ENCODE assay signal across 8 cellular contexts in the genomic region with DNA sequence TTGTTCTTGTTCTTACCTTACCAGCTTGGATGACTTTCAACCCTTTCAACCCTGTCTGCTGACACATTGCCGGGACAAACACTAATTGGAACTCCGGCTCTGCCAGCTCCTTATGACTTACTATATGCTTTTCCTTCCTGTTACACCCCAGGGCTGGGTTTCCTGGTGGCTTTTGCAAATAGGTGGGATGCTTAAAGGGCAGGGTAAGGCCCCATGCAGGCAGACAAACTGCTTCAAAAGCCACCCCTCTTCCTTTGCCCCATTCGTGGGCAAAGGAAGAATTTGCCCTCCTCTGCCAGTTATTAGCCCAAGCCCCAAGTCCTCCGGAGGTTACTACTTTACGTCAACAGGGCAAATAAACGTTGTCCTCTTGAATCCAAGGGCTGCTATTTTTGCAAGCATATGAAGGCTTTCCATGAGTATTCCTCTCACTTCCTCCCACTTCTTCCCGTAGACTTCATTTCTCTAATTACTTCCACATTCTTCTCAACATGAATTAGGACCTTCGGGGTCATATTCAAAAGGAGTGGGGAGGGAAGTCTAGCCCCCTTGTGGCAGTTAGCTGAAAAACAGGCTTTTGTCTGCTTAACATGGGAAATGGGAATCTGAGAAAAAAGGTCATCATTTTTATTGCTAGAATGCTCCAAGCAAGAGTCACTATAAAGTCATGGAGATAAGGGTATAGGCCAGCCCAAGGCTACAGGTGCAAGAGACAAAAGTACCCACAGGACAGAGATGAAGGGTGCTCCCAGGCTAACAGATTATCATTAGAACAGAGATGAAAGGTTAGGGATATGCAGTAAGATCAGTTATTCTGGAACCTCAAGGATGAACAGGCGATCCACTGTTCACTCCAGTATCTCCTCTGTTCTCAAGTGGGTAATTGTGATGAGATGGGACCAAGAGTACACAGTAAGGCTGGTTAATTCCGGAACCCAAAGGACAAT. TPM values are rescaled to one million over a fixed set of nuclear protein-coding genes. Genes with fewer than 3 reads are reported as not detected.
DNase-seq lines count a peak whose midpoint lies in the region; ATAC-seq and TF ChIP-seq lines count a peak whose summit lies in the region.

No MANE protein-coding gene starts in this region.

- H3K4me3 ChIP-seq in astrocyte of the cerebellum (ENCODE audit: low read depth, low read length) = no peak overlapping the region
- peak overlapping the region in 2 of 4 donors; percentile 1 to 18 for H3K4me3 ChIP-seq in transverse colon

- peak; percentile 75 for TF ChIP-seq CTCF in 22Rv1 (IDR thresholded peaks at IDR 0.05)
- TF ChIP-seq CTCF in astrocyte of the cerebellum (IDR thresholded peaks at IDR 0.05; ENCODE audit: low read depth, low read length, missing control alignments) = peak; percentile 77
- TF ChIP-seq CTCF in transverse colon (IDR thresholded peaks at IDR 0.05) = peak; percentile 60 to 75 (median 68)

- DNase-seq in GM03348 (ENCODE audit: low spot score) (peak; percentile 71), NCI-H128 (lab: John Stamatoyannopoulos, UW; ENCODE audit: unreplicated experiment) (peak; percentile 18), astrocyte of the cerebellum (ENCODE audit: low read depth) (no peak), iris pigment epithelial cell (ENCODE audit: low read depth) (peak; percentile 60), transverse colon (peak; percentile 50), middle frontal gyrus (ENCODE audit: extremely low spot score, low spot score) (no peak)

- no peak for TF ChIP-seq EP300 in transverse colon (IDR thresholded peaks at IDR 0.05; ENCODE audit: low read depth)

- 42 to 51% methylated on average over 7 to 10 of the region's 10 CpGs for WGBS in transverse colon (ENCODE audit: low coverage in 1 of 2), 2 donors

- intact Hi-C loops in transverse colon (cut with DNase I; ENCODE audit: low total_unique reads) = loop anchor here (10.0 kb wide), 1 partner anchor 52 kb away; the partner anchor contains the start of gene FSTL1

- H3K27ac ChIP-seq in 22Rv1 (no peak overlapping the region), transverse colon (peak overlapping the region; percentile 8 to 68 (median 63))

- H3K36me3 ChIP-seq in transverse colon = no peaks in the 10 kb centered on the region

- peaks cover 10 to 20% (median 15%) of the 10 kb centered on the region in 4 donors for H3K4me1 ChIP-seq in transverse colon

- no peaks in the 10 kb centered on the region for H3K27me3 ChIP-seq in transverse colon

- TF ChIP-seq POLR2A in transverse colon (IDR thresholded peaks at IDR 0.05) = no peak

- in situ Hi-C loops in astrocyte of the cerebellum (cut with HindIII; ENCODE audit: low sequenced_read_pairs) = no loop called here
- in situ Hi-C loops in transverse colon (cut with MboI; ENCODE audit: low pct_ligation_motif_present in 1 of 4, low pct_unique_long_range_greater_than_20kb in 1 of 4, low sequenced_read_pairs in 3 of 4) = no loop called here

- H3K9me3 ChIP-seq in transverse colon = no peaks in the 10 kb centered on the region

- no peak for ATAC-seq in HG02885 (IDR thresholded peaks at IDR 0.05; ENCODE audit: poor library complexity, unreplicated experiment)

RNA-seq across cellular contexts. Expression of gene FSTL1, which starts 56.3 kb away (rescaled TPM):
- total RNA-seq in transverse colon = 100 to 1,000 TPM in 1 of 4 donors, 10 to 100 TPM in 3; 81.2 to 106 (median 91.8) TPM

Comparison
In these comparisons a context has a peak if more than half of its experiments do, and no peak if none do; other contexts are left out.
1. DNase-seq: peak in GM03348 (single experiment), NCI-H128 (single experiment), iris pigment epithelial cell (single experiment) and transverse colon (single experiment); none in astrocyte of the cerebellum (single experiment) and middle frontal gyrus (single experiment).
2. Peak in every context shown above with its lines, with median percentiles within 50 percentile points of each other: CTCF ChIP-seq.